In genomic region chr10:62073429-62073828, GRCh38 we compare ENCODE assay signal across 16 cellular contexts.
DNase-seq lines count a peak whose midpoint lies in the region; ATAC-seq and TF ChIP-seq lines count a peak whose summit lies in the region.
"Had no signal": no experiment of that assay in that cellular context is flagged by ENCODE, and none has a peak within 500 bp of the region (broad histone marks: within the 10 kb centered on the region; RNA-seq: fewer than 3 reads in every experiment).

No MANE protein-coding gene starts in this region.

- H3K4me1 Mint-ChIP-seq in central memory CD8-positive, alpha-beta T cell: peaks cover 26% of the 10 kb centered on the region

- peaks cover 73% of the 10 kb centered on the region for H3K36me3 ChIP-seq in GM23248 (ENCODE audit: low read depth)
- H3K36me3 ChIP-seq in osteoblast (ENCODE audit: insufficient read depth, low read length): peaks cover 87% of the 10 kb centered on the region
- peaks cover 28 to 76% of the 10 kb centered on the region in 2 donors for H3K36me3 ChIP-seq in ascending aorta

- no peak for ATAC-seq in central memory CD8-positive, alpha-beta T cell (replicated peaks; ENCODE audit: extremely low read depth, poor library complexity, severe bottlenecking)
- ATAC-seq: naive thymus-derived CD8-positive, alpha-beta T cell had no signal

- in situ Hi-C loops in GM23248 (cut with MboI): no loop called here

- H3K9me2 ChIP-seq in GM23248 (ENCODE audit: insufficient read depth): no peaks in the 10 kb centered on the region

- TF ChIP-seq CTCF in osteoblast (IDR thresholded peaks at IDR 0.05; ENCODE audit: extremely low read depth, low read depth, low read length): no peak
- TF ChIP-seq CTCF in ascending aorta (IDR thresholded peaks at IDR 0.05): no peak

- H3K9me3 ChIP-seq in GM23248 (ENCODE audit: low read depth) (no peaks in the 10 kb centered on the region), osteoblast (ENCODE audit: low read depth, low read length) (no peaks in the 10 kb centered on the region), ascending aorta (no peaks in the 10 kb centered on the region)
- H3K9me3 ChIP-seq: transverse colon had no signal

- H4K20me1 ChIP-seq in GM23248 (ENCODE audit: insufficient read depth) (no peaks in the 10 kb centered on the region), osteoblast (ENCODE audit: insufficient read depth, low read length) (peaks cover 7% of the 10 kb centered on the region)

- H3K4me1 ChIP-seq in GM23248 (ENCODE audit: insufficient read depth) (peaks cover 69% of the 10 kb centered on the region), osteoblast (ENCODE audit: insufficient read depth, low read length) (peaks cover 62% of the 10 kb centered on the region), ascending aorta (peaks cover 22 to 63% of the 10 kb centered on the region in 2 donors)

- intact Hi-C loops in ascending aorta (cut with DNase I): no loop called here

- H3K9me3 Mint-ChIP-seq in central memory CD8-positive, alpha-beta T cell: no peaks in the 10 kb centered on the region
- H3K9me3 Mint-ChIP-seq: immature natural killer cell; naive thymus-derived CD8-positive, alpha-beta T cell had no signal

- 17 to 18% methylated on average over 3 of the region's 3 CpGs for WGBS in GM23248 (ENCODE audit: low coverage in 1 of 2, low lambda C conversion rate in 2 of 2, missing lambda C conversion rate in 2 of 2), 2 experiments

- H3K9ac ChIP-seq in GM23248: peak overlapping the region; percentile 43; the same call in 1 of the 2 replicates

- H3K27me3 Mint-ChIP-seq in central memory CD8-positive, alpha-beta T cell: no peaks in the 10 kb centered on the region
- H3K27me3 Mint-ChIP-seq: naive thymus-derived CD8-positive, alpha-beta T cell had no signal

- H3K4me2 ChIP-seq in GM23248 (ENCODE audit: unreplicated experiment) (peak overlapping the region; percentile 63), osteoblast (ENCODE audit: insufficient read depth, low read length) (peak overlapping the region; percentile 20)

- peak overlapping the region; percentile 63 for H3K27ac Mint-ChIP-seq in central memory CD8-positive, alpha-beta T cell (ENCODE audit: low read depth)

- H3K27me3 ChIP-seq in GM23248 (replicated peaks; ENCODE audit: insufficient read depth) (no peaks in the 10 kb centered on the region), osteoblast (ENCODE audit: insufficient read depth, low read length) (no peaks in the 10 kb centered on the region), ascending aorta (no peaks in the 10 kb centered on the region)
- H3K27me3 ChIP-seq: transverse colon had no signal

- peak; percentile 64 for DNase-seq in NCI-H1105 treated with DMSO at 0.1 percent for 48 hours (lab: John Stamatoyannopoulos, UW)
- DNase-seq in NCI-H1105 (lab: John Stamatoyannopoulos, UW): no peak
- DNase-seq in GM23248: peak; percentile 47
- DNase-seq in central memory CD8-positive, alpha-beta T cell (ENCODE audit: low spot score in 2 of 2): no peak
- no peak for DNase-seq in osteoblast (ENCODE audit: insufficient read length, low spot score, missing footprints)
- DNase-seq in activated gamma-delta T cell (lab: John Stamatoyannopoulos, UW): no peak
- no peak for DNase-seq in SHP77 treated with DMSO at 0.1 percent for 48 hours (lab: John Stamatoyannopoulos, UW)
- no peak for DNase-seq in ascending aorta (ENCODE audit: low spot score in 2 of 2)
- DNase-seq: activated T-cell treated with anti-CD3 and anti-CD28 coated beads, Interleukin-2, amount 50 U/mL, for 48 hours; DMS 273 treated with DMSO at 0.1 percent for 48 hours; immature natural killer cell; MV-4-11; naive thymus-derived CD8-positive, alpha-beta T cell; NCI-H526; transverse colon had no signal

- H3K27ac ChIP-seq in GM23248 (peak overlapping the region; percentile 63), osteoblast (ENCODE audit: low read depth, low read length) (peak overlapping the region; percentile 61), ascending aorta (peak overlapping the region in 1 of 2 donors; percentile 26)
- H3K27ac ChIP-seq: transverse colon had no signal

- H3K4me3 Mint-ChIP-seq in central memory CD8-positive, alpha-beta T cell: no peak overlapping the region
- H3K4me3 Mint-ChIP-seq: immature natural killer cell; naive thymus-derived CD8-positive, alpha-beta T cell had no signal

- H3K4me3 ChIP-seq in GM23248: 0 out of 2 replicates have a peak overlapping the region, but pooled peaks have one; percentile 33
- no peak overlapping the region for H3K4me3 ChIP-seq in osteoblast (ENCODE audit: insufficient read depth, low read length)
- H3K4me3 ChIP-seq in ascending aorta: no peak overlapping the region
- H3K4me3 ChIP-seq: skin epidermis, transverse colon had no signal

- H3F3A ChIP-seq in GM23248 (ENCODE audit: insufficient read depth): peaks cover 95% of the 10 kb centered on the region

- H3K79me2 ChIP-seq in GM23248 (ENCODE audit: insufficient read depth) (peaks cover 91% of the 10 kb centered on the region), osteoblast (ENCODE audit: insufficient read depth, low read length) (peaks cover 78% of the 10 kb centered on the region)

- H3K36me3 Mint-ChIP-seq in central memory CD8-positive, alpha-beta T cell (ENCODE audit: insufficient read depth): peaks cover 35% of the 10 kb centered on the region

- H2AFZ ChIP-seq in GM23248 (no peak overlapping the region), osteoblast (ENCODE audit: low read length) (no peak overlapping the region)

Comparison
In these comparisons a context has a peak if more than half of its experiments do, and no peak if none do; other contexts are left out.
1. DNase-seq: peak in NCI-H1105 treated with DMSO at 0.1 percent for 48 hours (single experiment) and GM23248 (single experiment); none in NCI-H1105 (single experiment), central memory CD8-positive, alpha-beta T cell (0 of 2), osteoblast (single experiment), activated gamma-delta T cell (single experiment), SHP77 treated with DMSO at 0.1 percent for 48 hours (single experiment) and ascending aorta (0 of 2).